Comparison of ENCODE assay signal across 22 cellular contexts in the genomic region with DNA sequence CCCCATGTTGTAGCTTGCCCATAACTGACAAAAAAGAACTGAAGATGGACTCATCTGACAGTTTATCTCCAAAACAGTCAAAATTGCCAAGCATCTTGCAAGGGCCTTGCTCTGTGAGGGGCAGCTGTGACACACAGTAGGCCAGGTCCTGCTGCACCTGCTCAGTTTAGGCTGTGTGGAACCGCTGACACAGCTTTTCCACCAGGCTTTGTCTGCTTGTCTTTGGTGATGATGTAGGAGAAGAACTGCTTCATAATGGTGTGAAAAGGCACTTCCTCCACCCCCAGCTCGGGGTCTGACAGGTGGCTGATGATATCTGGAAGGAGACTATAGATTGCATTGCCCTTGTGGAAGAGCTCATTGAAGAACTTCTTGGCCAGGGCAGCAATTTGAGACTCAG.
DNase-seq lines count a peak whose midpoint lies in the region; ATAC-seq, FAIRE-seq and TF ChIP-seq lines count a peak whose summit lies in the region.
"Had no signal": no experiment of that assay in that cellular context is flagged by ENCODE, and none has a peak within 500 bp of the region (broad histone marks: within the 10 kb centered on the region; RNA-seq: fewer than 3 reads in every experiment).

No MANE protein-coding gene starts in this region.

- no peaks in the 10 kb centered on the region for H3K4me1 Mint-ChIP-seq in natural killer cell treated with Interleukin-12 subunit alpha and Interleukin-12 subunit beta and Interleukin-15 and Interleukin-18, amount 100 ng/mL, for 72 hours (ENCODE audit: low read depth in 2 of 2)
- H3K4me1 Mint-ChIP-seq in natural killer cell (no peaks in the 10 kb centered on the region), progenitor cell of endocrine pancreas (ENCODE audit: low read depth) (peaks cover 43% of the 10 kb centered on the region)
- H3K4me1 Mint-ChIP-seq: CD4-positive, CD25-positive, alpha-beta regulatory T cell; CD8-positive, alpha-beta memory T cell; IgD-negative memory B cell had no signal

- TF ChIP-seq CTCF in natural killer cell (IDR thresholded peaks at IDR 0.05): no peak
- TF ChIP-seq CTCF in Panc1 (IDR thresholded peaks at IDR 0.05): no peak
- no peak for TF ChIP-seq CTCF in progenitor cell of endocrine pancreas (IDR thresholded peaks at IDR 0.05; ENCODE audit: unreplicated experiment)

- no peak overlapping the region for H3K27ac Mint-ChIP-seq in natural killer cell treated with Interleukin-12 subunit alpha and Interleukin-12 subunit beta and Interleukin-15 and Interleukin-18, amount 100 ng/mL, for 72 hours
- H3K27ac Mint-ChIP-seq in natural killer cell: no peak overlapping the region
- H3K27ac Mint-ChIP-seq in progenitor cell of endocrine pancreas: peak overlapping the region; percentile 41
- H3K27ac Mint-ChIP-seq: CD4-positive, CD25-positive, alpha-beta regulatory T cell; IgD-negative memory B cell had no signal

- no peak overlapping the region for H3K4me3 ChIP-seq in Panc1 (ENCODE audit: low read depth in 2 of 2, low read length in 2 of 2)
- H3K4me3 ChIP-seq: GM23248, HAP-1 had no signal

- no peaks in the 10 kb centered on the region for H3K36me3 ChIP-seq in Panc1 (ENCODE audit: control insufficient read depth, insufficient read depth, low read length)
- H3K36me3 ChIP-seq: BE2C, HAP-1 had no signal

- in situ Hi-C loops in Panc1 (cut with HindIII; ENCODE audit: low pct_unique_long_range_greater_than_20kb, low sequenced_read_pairs): no loop called here

- H3K4me1 ChIP-seq in Panc1 (ENCODE audit: control insufficient read depth, insufficient read depth, low read length): peaks cover 27% of the 10 kb centered on the region
- H3K4me1 ChIP-seq: BE2C, HAP-1 had no signal

- CTCF ChIA-PET in Panc1 (lab: Charles Lee): interaction anchor here (0.7 kb wide), 1 partner anchor 203 kb away, joined by 4 read pairs; no protein-coding TSS in a partner anchor

- no peaks in the 10 kb centered on the region for H3K27me3 ChIP-seq in Panc1 (ENCODE audit: control insufficient read depth, insufficient read depth, low read length)
- H3K27me3 ChIP-seq: BE2C had no signal

- H3K27ac ChIP-seq in Panc1 (ENCODE audit: low read length): peak overlapping the region; percentile 88; the same call in 1 of the 2 replicates
- H3K27ac ChIP-seq: GM23248, HL-60 had no signal

- peak; percentile 42 to 48 for ATAC-seq in natural killer cell treated with Interleukin-12 subunit alpha and Interleukin-12 subunit beta and Interleukin-15 and Interleukin-18, amount 100 ng/mL, for 72 hours
- ATAC-seq in natural killer cell (no peak), Panc1 (no peak), HG03521 (IDR thresholded peaks at IDR 0.05; ENCODE audit: unreplicated experiment) (no peak)

- BruUV-seq in Panc1 (replicated peaks; lab: Mats Ljungman, UMichigan): no TSS peak

- no peaks in the 10 kb centered on the region for H3K36me3 Mint-ChIP-seq in natural killer cell treated with Interleukin-12 subunit alpha and Interleukin-12 subunit beta and Interleukin-15 and Interleukin-18, amount 100 ng/mL, for 72 hours
- H3K36me3 Mint-ChIP-seq in natural killer cell (no peaks in the 10 kb centered on the region), progenitor cell of endocrine pancreas (ENCODE audit: insufficient read depth) (peaks cover 20% of the 10 kb centered on the region)
- H3K36me3 Mint-ChIP-seq: CD4-positive, CD25-positive, alpha-beta regulatory T cell; CD8-positive, alpha-beta memory T cell; IgD-negative memory B cell had no signal

- no peaks in the 10 kb centered on the region for H3K9me3 Mint-ChIP-seq in natural killer cell treated with Interleukin-12 subunit alpha and Interleukin-12 subunit beta and Interleukin-15 and Interleukin-18, amount 100 ng/mL, for 72 hours
- no peaks in the 10 kb centered on the region for H3K9me3 Mint-ChIP-seq in natural killer cell
- peaks cover 18% of the 10 kb centered on the region for H3K9me3 Mint-ChIP-seq in progenitor cell of endocrine pancreas (ENCODE audit: low read depth)
- H3K9me3 Mint-ChIP-seq: CD4-positive, CD25-positive, alpha-beta regulatory T cell; CD8-positive, alpha-beta memory T cell had no signal

- FAIRE-seq in GM19239 (lab: Jason Lieb, UNC): peak; percentile 31
- FAIRE-seq: GM12891 had no signal

- no peak for DNase-seq in natural killer cell treated with Interleukin-12 subunit alpha and Interleukin-12 subunit beta and Interleukin-15 and Interleukin-18, amount 100 ng/mL, for 72 hours (ENCODE audit: low spot score)
- DNase-seq in natural killer cell (no peak), GM19239 (ENCODE audit: insufficient read length, low spot score) (no peak), Panc1 (ENCODE audit: low read depth, low spot score) (no peak), progenitor cell of endocrine pancreas (ENCODE audit: low spot score, unreplicated experiment) (no peak), D341Med (ENCODE audit: low spot score) (no peak)
- DNase-seq: ACHN; BE2C; C1 segment of cervical spinal cord; CD4-positive, CD25-positive, alpha-beta regulatory T cell; CD8-positive, alpha-beta memory T cell; COR-L47; DMS153; DND-41; EL; KBM-7 had no signal

- intact Hi-C loops in natural killer cell (cut with micrococcal nuclease): no loop called here
- intact Hi-C loops in Panc1 (cut with micrococcal nuclease; ENCODE audit: unreplicated experiment): no loop called here

- POLR2A ChIA-PET in Panc1 (lab: Charles Lee): no interaction called here

- peaks cover 4 to 6% of the 10 kb centered on the region in 2 donors for H3K27me3 Mint-ChIP-seq in natural killer cell treated with Interleukin-12 subunit alpha and Interleukin-12 subunit beta and Interleukin-15 and Interleukin-18, amount 100 ng/mL, for 72 hours
- peaks cover 5 to 6% of the 10 kb centered on the region in 2 donors for H3K27me3 Mint-ChIP-seq in natural killer cell (ENCODE audit: low read depth in 2 of 2)
- H3K27me3 Mint-ChIP-seq in progenitor cell of endocrine pancreas: no peaks in the 10 kb centered on the region
- H3K27me3 Mint-ChIP-seq: IgD-negative memory B cell had no signal

- no peak overlapping the region for H3K4me3 Mint-ChIP-seq in natural killer cell treated with Interleukin-12 subunit alpha and Interleukin-12 subunit beta and Interleukin-15 and Interleukin-18, amount 100 ng/mL, for 72 hours
- no peak overlapping the region for H3K4me3 Mint-ChIP-seq in natural killer cell
- H3K4me3 Mint-ChIP-seq in progenitor cell of endocrine pancreas (ENCODE audit: low read depth): no peak overlapping the region
- H3K4me3 Mint-ChIP-seq: CD4-positive, CD25-positive, alpha-beta regulatory T cell; IgD-negative memory B cell had no signal

- no peaks in the 10 kb centered on the region for H3K9me3 ChIP-seq in Panc1 (ENCODE audit: control insufficient read depth, insufficient read depth, low read depth, low read length)
- H3K9me3 ChIP-seq: BE2C, HAP-1 had no signal

Comparison
In these comparisons a context has a peak if more than half of its experiments do, and no peak if none do; other contexts are left out.
1. ATAC-seq: peak in natural killer cell treated with Interleukin-12 subunit alpha and Interleukin-12 subunit beta and Interleukin-15 and Interleukin-18, amount 100 ng/mL, for 72 hours (2 of 2); none in natural killer cell (0 of 3), Panc1 (single experiment) and HG03521 (single experiment).